30 cellular contexts compared by ENCODE assay signal in the genomic region with DNA sequence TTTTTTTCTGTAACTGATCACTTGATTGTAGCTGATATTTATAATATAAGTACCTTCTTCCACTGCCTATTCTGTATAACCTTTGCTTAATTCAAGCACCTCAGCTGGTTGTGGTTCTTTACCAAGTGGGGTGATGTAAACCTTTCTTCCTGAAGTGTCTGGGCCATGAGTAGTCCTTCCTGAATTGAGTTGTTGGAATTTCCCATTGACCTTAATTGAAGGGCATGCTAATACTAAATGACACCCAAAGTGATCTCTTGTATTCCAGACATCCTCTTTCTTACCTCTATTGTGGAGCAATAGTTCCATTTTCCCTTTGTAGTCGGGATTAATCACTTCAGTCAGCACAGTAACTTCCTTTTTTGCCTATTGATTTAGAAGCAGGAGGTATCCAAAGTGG.
"Had no signal": no experiment of that assay in that cellular context is flagged by ENCODE, and none has a peak within 500 bp of the region (broad histone marks: within the 10 kb centered on the region; RNA-seq: fewer than 3 reads in every experiment).

No MANE protein-coding gene starts in this region.

- ATAC-seq: activated CD4-positive, alpha-beta T cell treated with anti-CD3 and anti-CD28 coated beads for 36 hours; activated CD8-positive, alpha-beta memory T cell treated with anti-CD3 and anti-CD28 coated beads, Interleukin-2, amount 10 ng/mL, durations not matched to agents 7 days and 5 days; activated CD8-positive, alpha-beta T cell treated with anti-CD3 and anti-CD28 coated beads, Interleukin-2, amount 10 ng/mL, durations not matched to agents 7 days and 5 days; activated naive CD8-positive, alpha-beta T cell treated with anti-CD3 and anti-CD28 coated beads, Interleukin-2, amount 50 U/mL, for 24 hours; body of pancreas; effector memory CD8-positive, alpha-beta T cell; gastroesophageal sphincter; heart right ventricle; T-helper 17 cell had no signal

- H3K4me1 ChIP-seq: adrenal gland, body of pancreas, esophagus muscularis mucosa, gastroesophageal sphincter, heart right ventricle had no signal

- DNase-seq: activated CD4-positive, alpha-beta memory T cell treated with anti-CD3 and anti-CD28 coated beads for 36 hours; activated CD4-positive, alpha-beta T cell treated with anti-CD3 and anti-CD28 coated beads for 36 hours; activated CD4-positive, alpha-beta T cell treated with anti-CD3 and anti-CD28 coated beads, Interleukin-2, amount 10 ng/mL, durations not matched to agents 24 days and 14 days; activated CD4-positive, CD25-positive, alpha-beta regulatory T cell; activated CD4-positive, CD25-positive, alpha-beta regulatory T cell treated with anti-CD3 and anti-CD28 coated beads, Interleukin-2, amount 50 U/mL, for 72 hours; activated CD8-positive, alpha-beta memory T cell treated with anti-CD3 and anti-CD28 coated beads, Interleukin-2, amount 10 ng/mL, durations not matched to agents 7 days and 5 days; activated CD8-positive, alpha-beta memory T cell treated with anti-CD3 and anti-CD28 coated beads, Interleukin-2, amount 50 U/mL, for 4 hours; activated CD8-positive, alpha-beta T cell treated with anti-CD3 and anti-CD28 coated beads, Interleukin-2, amount 10 ng/mL, durations not matched to agents 7 days and 5 days; activated effector memory CD4-positive, alpha-beta T cell treated with anti-CD3 and anti-CD28 coated beads, Interleukin-2, amount 50 U/mL, for 16 hours; activated naive CD4-positive, alpha-beta T cell treated with anti-CD3 and anti-CD28 coated beads for 36 hours; activated naive CD8-positive, alpha-beta T cell treated with anti-CD3 and anti-CD28 coated beads for 36 hours; activated naive CD8-positive, alpha-beta T cell treated with anti-CD3 and anti-CD28 coated beads, Interleukin-2, amount 50 U/mL, for 24 hours; activated T-cell treated with anti-CD3 and anti-CD28 coated beads, Interleukin-2, amount 50 U/mL, for 1 hour; activated T-cell treated with anti-CD3 and anti-CD28 coated beads, Interleukin-2, amount 50 U/mL, for 48 hours; adrenal gland; amygdala; aorta; body of pancreas; effector CD4-positive, alpha-beta T cell; effector memory CD8-positive, alpha-beta T cell; erythroblast; foreskin melanocyte; heart right ventricle; T-helper 1 cell; T-helper 17 cell; T1000 had no signal

- H3K27me3 ChIP-seq: adrenal gland, body of pancreas, esophagus muscularis mucosa, gastroesophageal sphincter, heart right ventricle, hepatocyte had no signal

- H3K27ac ChIP-seq: adrenal gland, body of pancreas, coronary artery, esophagus muscularis mucosa, gastroesophageal sphincter, heart right ventricle, hepatocyte had no signal
